14 cellular contexts compared by ENCODE assay signal in the genomic region with DNA sequence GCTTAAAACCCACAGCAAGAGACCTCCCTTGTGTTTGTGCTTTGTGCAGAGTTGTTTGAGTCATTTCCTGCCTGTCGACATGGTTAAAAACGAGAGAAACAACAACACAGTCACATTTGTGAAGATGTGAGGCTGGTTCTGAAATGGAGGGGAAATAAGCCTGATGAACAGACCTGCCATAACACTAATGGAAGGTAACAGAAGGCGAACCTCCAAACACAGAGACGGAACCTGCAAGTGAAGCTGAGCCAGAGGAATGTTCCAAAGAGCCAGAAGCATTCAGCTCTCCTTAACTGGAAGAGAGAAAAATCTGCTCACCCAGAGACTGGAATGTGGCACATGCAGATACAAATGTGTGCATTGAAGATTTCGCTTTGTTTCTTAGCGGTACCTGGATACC. TPM values are rescaled to one million over a fixed set of nuclear protein-coding genes. Genes with fewer than 3 reads are reported as not detected.
A peak's percentile ranks its signal among the peaks of the same experiment; 100 is the strongest.
DNase-seq lines count a peak whose midpoint lies in the region; ATAC-seq and TF ChIP-seq lines count a peak whose summit lies in the region.
"Had no signal": no experiment of that assay in that cellular context is flagged by ENCODE, and none has a peak within 500 bp of the region (broad histone marks: within the 10 kb centered on the region; RNA-seq: fewer than 3 reads in every experiment).

No MANE protein-coding gene starts in this region.

- H3K27me3 Mint-ChIP-seq in GM23338 (ENCODE audit: insufficient read depth, low read depth, poor library complexity) (no peaks in the 10 kb centered on the region), neural crest cell (ENCODE audit: low read depth) (no peaks in the 10 kb centered on the region)

- H3K4me1 Mint-ChIP-seq in GM23338 (peaks cover 30% of the 10 kb centered on the region), neural crest cell (peaks cover 18% of the 10 kb centered on the region)
- H3K4me1 Mint-ChIP-seq: natural killer cell had no signal

- TF ChIP-seq POLR2A in esophagus muscularis mucosa (IDR thresholded peaks at IDR 0.05; ENCODE audit: low read depth) (no peak), testis (IDR thresholded peaks at IDR 0.05) (no peak), esophagus squamous epithelium (IDR thresholded peaks at IDR 0.05) (no peak)

- H3K27me3 ChIP-seq in GM23338 (ENCODE audit: insufficient read depth) (no peaks in the 10 kb centered on the region), esophagus muscularis mucosa (no peaks in the 10 kb centered on the region), testis (no peaks in the 10 kb centered on the region), esophagus squamous epithelium (no peaks in the 10 kb centered on the region)
- H3K27me3 ChIP-seq: suprapubic skin had no signal

- H3K4me2 ChIP-seq in GM23338 = no peak overlapping the region

- in situ Hi-C loops in SK-MEL-5 (cut with HindIII; ENCODE audit: low pct_unique_long_range_greater_than_20kb, low sequenced_read_pairs) = no loop called here

- peaks cover 33% of the 10 kb centered on the region for H3K4me1 ChIP-seq in GM23338 (ENCODE audit: insufficient read depth)
- peaks cover 10 to 38% (median 29%) of the 10 kb centered on the region in 4 donors for H3K4me1 ChIP-seq in esophagus muscularis mucosa
- H3K4me1 ChIP-seq in testis = no peaks in the 10 kb centered on the region
- peaks cover 0 to 14% (median 7%) of the 10 kb centered on the region in 3 donors for H3K4me1 ChIP-seq in esophagus squamous epithelium

- H3K9me3 ChIP-seq in esophagus muscularis mucosa = no peaks in the 10 kb centered on the region
- H3K9me3 ChIP-seq in testis = no peaks in the 10 kb centered on the region
- no peaks in the 10 kb centered on the region for H3K9me3 ChIP-seq in esophagus squamous epithelium
- H3K9me3 ChIP-seq: suprapubic skin had no signal

- H2AFZ ChIP-seq in GM23338 = no peak overlapping the region

- H3K36me3 Mint-ChIP-seq in GM23338 (ENCODE audit: low read depth) = peaks cover 35% of the 10 kb centered on the region
- H3K36me3 Mint-ChIP-seq in neural crest cell (ENCODE audit: low read depth) = peaks cover 20% of the 10 kb centered on the region
- H3K36me3 Mint-ChIP-seq: natural killer cell had no signal

- H3K27ac Mint-ChIP-seq in GM23338 (peak overlapping the region; percentile 77), neural crest cell (ENCODE audit: unreplicated experiment) (peak overlapping the region; percentile 50)
- H3K27ac Mint-ChIP-seq: CD8-positive, alpha-beta T cell; natural killer cell had no signal

- no peak for TF ChIP-seq EP300 in esophagus muscularis mucosa (IDR thresholded peaks at IDR 0.05)

- TF ChIP-seq CTCF in GM23338 (conservative IDR thresholded peaks at IDR 0.05; ENCODE audit: low read depth in 2 of 2) = no peak
- TF ChIP-seq CTCF in esophagus muscularis mucosa (IDR thresholded peaks at IDR 0.05) = no peak
- TF ChIP-seq CTCF in neural crest cell (conservative IDR thresholded peaks at IDR 0.05) = no peak
- TF ChIP-seq CTCF in testis (IDR thresholded peaks at IDR 0.05) = no peak
- no peak for TF ChIP-seq CTCF in esophagus squamous epithelium (IDR thresholded peaks at IDR 0.05)

- no peaks in the 10 kb centered on the region for H3K79me2 ChIP-seq in GM23338 (replicated peaks; ENCODE audit: insufficient read depth)

- H3K4me3 ChIP-seq in GM23338 = no peak overlapping the region
- peak overlapping the region; percentile 5 to 50 (median 26) for H3K4me3 ChIP-seq in esophagus muscularis mucosa
- H3K4me3 ChIP-seq in testis = no peak overlapping the region
- H3K4me3 ChIP-seq in esophagus squamous epithelium = no peak overlapping the region
- H3K4me3 ChIP-seq: suprapubic skin had no signal

- H3K9me3 Mint-ChIP-seq in GM23338 (no peaks in the 10 kb centered on the region; the same call in 2 of the 3 replicates), neural crest cell (no peaks in the 10 kb centered on the region)
- H3K9me3 Mint-ChIP-seq: CD8-positive, alpha-beta T cell; natural killer cell had no signal

- WGBS in esophagus muscularis mucosa = 48% methylated on average over 6 of the region's 6 CpGs
- WGBS in testis, 2 donors = 81 to 84% methylated on average over 6 of the region's 6 CpGs
- 55 to 62% methylated on average over 5 to 6 of the region's 6 CpGs for WGBS in esophagus squamous epithelium, 2 donors

- H3K9me2 ChIP-seq in GM23338 (ENCODE audit: insufficient read depth) = no peaks in the 10 kb centered on the region

- peaks cover 4% of the 10 kb centered on the region for H3K36me3 ChIP-seq in GM23338 (ENCODE audit: insufficient read depth)
- H3K36me3 ChIP-seq in esophagus muscularis mucosa = peaks cover 0 to 11% (median 3%) of the 10 kb centered on the region in 4 donors
- H3K36me3 ChIP-seq in testis (ENCODE audit: low read depth, missing control alignments) = no peaks in the 10 kb centered on the region
- peaks cover 0 to 39% (median 0%) of the 10 kb centered on the region in 3 donors for H3K36me3 ChIP-seq in esophagus squamous epithelium

- DNase-seq in GM23338 (ENCODE audit: low spot score) (peak; percentile 24), SK-MEL-5 (ENCODE audit: low read depth, low spot score) (peak; percentile 20), esophagus muscularis mucosa (ENCODE audit: extremely low spot score) (no peak), neural crest cell (ENCODE audit: low read depth, low spot score) (no peak), testis (no peak), esophagus squamous epithelium (lab: John Stamatoyannopoulos, UW) (no peak)
- DNase-seq: CD8-positive, alpha-beta T cell; Karpas-422; natural killer cell; NCI-H2029; SHP77 treated with DMSO at 0.1 percent for 48 hours had no signal

- H4K20me1 ChIP-seq in GM23338 (replicated peaks; ENCODE audit: insufficient read depth) = no peaks in the 10 kb centered on the region

- ATAC-seq in GM23338 = no peak
- ATAC-seq in HG02852 (IDR thresholded peaks at IDR 0.05; ENCODE audit: unreplicated experiment) = no peak
- ATAC-seq in GM18498 (IDR thresholded peaks at IDR 0.05; ENCODE audit: unreplicated experiment) = no peak
- ATAC-seq: CD8-positive, alpha-beta T cell; natural killer cell had no signal

- H3K27ac ChIP-seq in GM23338 (ENCODE audit: low read depth) (peak overlapping the region; percentile 32; the same call in 1 of the 2 replicates), esophagus muscularis mucosa (replicated peaks in 1 of 4) (peak overlapping the region; percentile 28 to 43 (median 40)), testis (no peak overlapping the region), esophagus squamous epithelium (no peak overlapping the region)
- H3K27ac ChIP-seq: suprapubic skin had no signal

- no peaks in the 10 kb centered on the region for H3F3A ChIP-seq in GM23338 (replicated peaks; ENCODE audit: low read depth)

- intact Hi-C loops in esophagus muscularis mucosa (cut with DNase I) = no loop called here
- intact Hi-C loops in testis (cut with DNase I; ENCODE audit: low total_unique reads) = no loop called here
- intact Hi-C loops in esophagus squamous epithelium (cut with DNase I) = no loop called here

- H3K4me3 Mint-ChIP-seq in GM23338 (no peak overlapping the region), neural crest cell (no peak overlapping the region)
- H3K4me3 Mint-ChIP-seq: CD8-positive, alpha-beta T cell; natural killer cell had no signal

TF ChIP-seq in GM23338, 12 proteins besides CTCF, POLR2A, EP300 and RAD21 (continues in another document):
- no peak for TF ChIP-seq POLR2AphosphoS5 (IDR thresholded peaks at IDR 0.05; ENCODE audit: low read depth)
- TF ChIP-seq ZNF114 (CRISPR knock-in tag; IDR thresholded peaks at IDR 0.05) = no peak
- TF ChIP-seq REST (IDR thresholded peaks at IDR 0.05; ENCODE audit: unreplicated experiment) = no peak
- TF ChIP-seq NANOG (IDR thresholded peaks at IDR 0.05; ENCODE audit: borderline replicate concordance) = no peak
- no peak for TF ChIP-seq EZH2phosphoT487 (IDR thresholded peaks at IDR 0.05; ENCODE audit: unreplicated experiment)
- no peak for TF ChIP-seq ZNF331 (CRISPR knock-in tag; IDR thresholded peaks at IDR 0.05; ENCODE audit: low read depth)
- no peak for TF ChIP-seq CREB1 (CRISPR knock-in tag; IDR thresholded peaks at IDR 0.05; ENCODE audit: low read depth)
- no peak for TF ChIP-seq JUNB (IDR thresholded peaks at IDR 0.05; ENCODE audit: unreplicated experiment)
- no peak for TF ChIP-seq EZH2 (IDR thresholded peaks at IDR 0.05; ENCODE audit: low read depth, unreplicated experiment)

RNA-seq across cellular contexts. Expression of gene RAVER2, which starts 53.2 kb away (rescaled TPM):
- 24.6 and 27.0 TPM in 2 replicates for total RNA-seq in GM23338 (2014; rRNA removed; shearing (Covaris generic))
- polyA plus RNA-seq in GM23338 (2016; fragmentation: Nextera tagmentation; extraction: Ambion mirVana) (5.9 and 7.8 TPM in 2 replicates), testis (ENCODE audit: insufficient read depth, low read depth, low replicate concordance) (3.6 TPM)
- total RNA-seq in SK-MEL-5 (2014; rRNA removed; shearing (Covaris generic)) = 10.8 and 11.4 TPM in 2 replicates
- 7.4 and 11.1 TPM in 2 replicates for polyA plus RNA-seq in SK-MEL-5 (2015; cell fraction: cytosol; rRNA removed)
- 23.6 and 25.9 TPM in 2 replicates for polyA plus RNA-seq in SK-MEL-5 (2015; cell fraction: nucleus; rRNA removed)
- total RNA-seq in esophagus muscularis mucosa (10 to 100 TPM; 17.9 to 30.2 (median 22.4) TPM), neural crest cell (27.5 and 27.8 TPM in 2 replicates), testis (1 to 10 TPM; 6.7 to 7.1 TPM), esophagus squamous epithelium (10 to 100 TPM in 2 of 4 donors, 1 to 10 TPM in 2; 7.1 to 17.0 (median 11.8) TPM)

Comparison
In these comparisons a context has a peak if more than half of its experiments do, and no peak if none do; other contexts are left out.
1. DNase-seq: peak in GM23338 (single experiment) and SK-MEL-5 (single experiment); none in esophagus muscularis mucosa (single experiment), neural crest cell (single experiment), testis (single experiment) and esophagus squamous epithelium (single experiment).
2. H3K27ac ChIP-seq: peak in GM23338 (single experiment) and esophagus muscularis mucosa (4 of 4); none in testis (0 of 2) and esophagus squamous epithelium (0 of 4).
3. H3K4me3 ChIP-seq: peak in esophagus muscularis mucosa (4 of 4); none in GM23338 (single experiment), testis (0 of 2) and esophagus squamous epithelium (0 of 4).